Comparison of ENCODE assay signal across 1 cellular context in the genomic region with DNA sequence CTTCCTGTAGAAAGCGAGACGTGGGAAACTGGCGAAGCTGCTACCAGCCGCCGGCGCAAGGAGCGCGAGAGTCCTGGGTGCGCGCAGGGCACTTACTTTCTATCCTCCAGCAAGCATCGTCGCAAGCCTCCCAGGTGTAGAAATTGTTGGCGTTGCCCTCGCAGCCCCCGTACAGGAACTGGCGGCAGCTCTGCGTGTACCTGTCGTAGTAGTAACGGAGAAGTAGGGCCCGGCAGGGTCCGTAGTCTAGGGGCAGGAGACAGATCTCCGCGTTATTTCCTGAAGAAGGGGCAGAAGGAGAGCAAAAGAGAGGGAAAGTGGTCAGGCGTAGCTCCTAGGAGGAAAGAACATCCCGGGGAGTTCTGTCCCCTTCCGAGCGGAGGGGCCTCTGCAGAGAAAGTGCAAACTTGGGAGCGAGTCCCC.
TF ChIP-seq lines count a peak whose summit lies in the region.

No MANE protein-coding gene starts in this region.

TF ChIP-seq in K562, 482 proteins besides CTCF, POLR2A, EP300 and RAD21:
- TF ChIP-seq ZNF253 (CRISPR knock-in tag; conservative IDR thresholded peaks at IDR 0.05), result no peak
- TF ChIP-seq PHF21A (IDR thresholded peaks at IDR 0.05; ENCODE audit: borderline replicate concordance, low read depth), result no peak
- TF ChIP-seq ZNF23 (CRISPR knock-in tag; IDR thresholded peaks at IDR 0.05), result no peak
- TF ChIP-seq ZFPM2 (CRISPR knock-in tag; IDR thresholded peaks at IDR 0.05), result no peak
- no peak for TF ChIP-seq KLF16 (IDR thresholded peaks at IDR 0.05)
- TF ChIP-seq SREBF2 (CRISPR knock-in tag; IDR thresholded peaks at IDR 0.05), result no peak
- no peak for TF ChIP-seq TEAD4 (IDR thresholded peaks at IDR 0.05; ENCODE audit: low read length)
- no peak for TF ChIP-seq TEAD4 (CRISPR knock-in tag; IDR thresholded peaks at IDR 0.05; ENCODE audit: borderline replicate concordance)
- no peak for TF ChIP-seq TGIF2 (CRISPR knock-in tag; IDR thresholded peaks at IDR 0.05)
- TF ChIP-seq, protein P1, sequence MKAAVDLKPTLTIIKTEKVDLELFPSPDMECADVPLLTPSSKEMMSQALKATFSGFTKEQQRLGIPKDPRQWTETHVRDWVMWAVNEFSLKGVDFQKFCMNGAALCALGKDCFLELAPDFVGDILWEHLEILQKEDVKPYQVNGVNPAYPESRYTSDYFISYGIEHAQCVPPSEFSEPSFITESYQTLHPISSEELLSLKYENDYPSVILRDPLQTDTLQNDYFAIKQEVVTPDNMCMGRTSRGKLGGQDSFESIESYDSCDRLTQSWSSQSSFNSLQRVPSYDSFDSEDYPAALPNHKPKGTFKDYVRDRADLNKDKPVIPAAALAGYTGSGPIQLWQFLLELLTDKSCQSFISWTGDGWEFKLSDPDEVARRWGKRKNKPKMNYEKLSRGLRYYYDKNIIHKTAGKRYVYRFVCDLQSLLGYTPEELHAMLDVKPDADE (conservative IDR thresholded peaks at IDR 0.05; ENCODE audit: control insufficient read depth, low read depth, low read length), result no peak
- TF ChIP-seq, protein P2, sequence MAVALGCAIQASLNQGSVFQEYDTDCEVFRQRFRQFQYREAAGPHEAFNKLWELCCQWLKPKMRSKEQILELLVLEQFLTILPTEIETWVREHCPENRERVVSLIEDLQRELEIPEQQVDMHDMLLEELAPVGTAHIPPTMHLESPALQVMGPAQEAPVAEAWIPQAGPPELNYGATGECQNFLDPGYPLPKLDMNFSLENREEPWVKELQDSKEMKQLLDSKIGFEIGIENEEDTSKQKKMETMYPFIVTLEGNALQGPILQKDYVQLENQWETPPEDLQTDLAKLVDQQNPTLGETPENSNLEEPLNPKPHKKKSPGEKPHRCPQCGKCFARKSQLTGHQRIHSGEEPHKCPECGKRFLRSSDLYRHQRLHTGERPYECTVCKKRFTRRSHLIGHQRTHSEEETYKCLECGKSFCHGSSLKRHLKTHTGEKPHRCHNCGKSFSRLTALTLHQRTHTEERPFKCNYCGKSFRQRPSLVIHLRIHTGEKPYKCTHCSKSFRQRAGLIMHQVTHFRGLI (CRISPR knock-in tag; IDR thresholded peaks at IDR 0.05), result no peak
- no peak for TF ChIP-seq POU5F1 (IDR thresholded peaks at IDR 0.05; ENCODE audit: borderline replicate concordance, low read depth, low read length, partially characterized antibody)
- no peak for TF ChIP-seq HDGF (IDR thresholded peaks at IDR 0.05)
